In genomic region chr12:132385923-132386751, GRCh38 we compare ENCODE assay signal across 22 cellular contexts. TPM values are rescaled to one million over a fixed set of nuclear protein-coding genes. Genes with fewer than 3 reads are reported as not detected.
DNase-seq lines count a peak whose midpoint lies in the region; ATAC-seq and TF ChIP-seq lines count a peak whose summit lies in the region.
"Had no signal": no experiment of that assay in that cellular context is flagged by ENCODE, and none has a peak within 500 bp of the region (broad histone marks: within the 10 kb centered on the region; RNA-seq: fewer than 3 reads in every experiment).

No MANE protein-coding gene starts in this region.

- peak overlapping the region; percentile 58 for H2BK15ac ChIP-seq in neuronal stem cell (ENCODE audit: low read length)

- no peak overlapping the region for H3K27ac ChIP-seq in right cardiac atrium (ENCODE audit: low read length)
- H3K27ac ChIP-seq in neuronal stem cell (replicated peaks; ENCODE audit: low read length), result no peak overlapping the region
- H3K27ac ChIP-seq: GM23248 had no signal

- H2BK5ac ChIP-seq in neuronal stem cell (ENCODE audit: low read length), result peak overlapping the region; percentile 82

- H3K4me3 ChIP-seq in right cardiac atrium (ENCODE audit: low read length) (no peak overlapping the region), fibroblast of the aortic adventitia (ENCODE audit: low read depth, low read length) (no peak overlapping the region), neuronal stem cell (ENCODE audit: low read length in 2 of 2) (no peak overlapping the region)
- H3K4me3 ChIP-seq: GM23248 had no signal

- TF ChIP-seq CTCF in fibroblast of the aortic adventitia (IDR thresholded peaks at IDR 0.05; ENCODE audit: insufficient read depth, low read length), result peak; percentile 1

- H3K36me3 ChIP-seq in neuronal stem cell (replicated peaks in 1 of 2; ENCODE audit: control insufficient read depth in 2 of 2, insufficient read depth in 2 of 2, low read length in 2 of 2), result no peaks in the 10 kb centered on the region

- H3K18ac ChIP-seq in neuronal stem cell (ENCODE audit: low read length), result no peak overlapping the region

- H3K4ac ChIP-seq in neuronal stem cell (ENCODE audit: low read length), result no peak overlapping the region

- no peak overlapping the region for H4K91ac ChIP-seq in neuronal stem cell (ENCODE audit: low read depth, low read length, poor library complexity)

- no peak overlapping the region for H2BK12ac ChIP-seq in neuronal stem cell (ENCODE audit: low read length)

- H3K9me3 ChIP-seq in right cardiac atrium (ENCODE audit: control insufficient read depth, low read length), result no peaks in the 10 kb centered on the region
- peaks cover 0 to 5% of the 10 kb centered on the region in 2 donors for H3K9me3 ChIP-seq in neuronal stem cell (replicated peaks in 1 of 2; ENCODE audit: control insufficient read depth in 2 of 2, insufficient read depth in 1 of 2, low read depth in 1 of 2, low read length in 2 of 2)
- H3K9me3 ChIP-seq: Caco-2 had no signal

- peak overlapping the region; percentile 52 for H2AK5ac ChIP-seq in neuronal stem cell (ENCODE audit: low read depth, low read length)

- peak overlapping the region; percentile 37 for H3K9ac ChIP-seq in neuronal stem cell (ENCODE audit: low read depth, low read length, poor library complexity)
- H3K9ac ChIP-seq: GM23248 had no signal

- H3K14ac ChIP-seq in neuronal stem cell (ENCODE audit: low read length), result peak overlapping the region; percentile 82

- intact Hi-C loops in right cardiac atrium (cut with DNase I), result no loop called here
- intact Hi-C loops in Right ventricle myocardium superior (cut with DNase I), result no loop called here

- peak; percentile 6 to 45 (median 27) for DNase-seq in right cardiac atrium
- no peak for DNase-seq in Right ventricle myocardium superior
- no peak for DNase-seq in fibroblast of the aortic adventitia (ENCODE audit: low read depth)
- DNase-seq in neuronal stem cell (ENCODE audit: low spot score), result no peak
- no peak for DNase-seq in SIG-M5 (lab: John Stamatoyannopoulos, UW)
- DNase-seq in NCI-H2196 treated with DMSO at 0.1 percent for 48 hours (lab: John Stamatoyannopoulos, UW; ENCODE audit: unreplicated experiment), result no peak
- no peak for DNase-seq in NCI-H2107 (lab: John Stamatoyannopoulos, UW)
- DNase-seq: 8988T; Caco-2; CD4-positive, CD25-positive, alpha-beta regulatory T cell; DMS153; GDM1; GM23248; NCI-H1092 treated with DMSO at 0.1 percent for 48 hours; NCI-H2081; NCI-H2227 treated with DMSO at 0.1 percent for 48 hours; NCI-H510A treated with DMSO at 0.1 percent for 48 hours; NCI-H774; RPMI8226 had no signal

- no peak overlapping the region for H2AFZ ChIP-seq in neuronal stem cell (ENCODE audit: low read length)
- H2AFZ ChIP-seq: GM23248 had no signal

- H3K23ac ChIP-seq in neuronal stem cell (ENCODE audit: low read depth, low read length, poor library complexity), result peak overlapping the region; percentile 80

- 55% methylated on average over 36 of the region's 36 CpGs for WGBS in right cardiac atrium
- WGBS in neuronal stem cell (ENCODE audit: extremely low coverage in 2 of 2, insufficient read length in 2 of 2, insufficient replicate concordance in 1 of 2), 2 donors, result no CpG with 5 or more reads among the region's 36 CpGs

- H2BK120ac ChIP-seq in neuronal stem cell (ENCODE audit: low read depth, low read length), result no peak overlapping the region

- no peaks in the 10 kb centered on the region for H3K27me3 ChIP-seq in right cardiac atrium (ENCODE audit: control insufficient read depth, insufficient read depth)
- H3K27me3 ChIP-seq in neuronal stem cell (ENCODE audit: control insufficient read depth in 3 of 3, insufficient read depth in 3 of 3, low read depth in 1 of 3, low read length in 3 of 3), result peaks cover 16 to 80% (median 58%) of the 10 kb centered on the region in 3 experiments

- no peak for ATAC-seq in right cardiac atrium
- ATAC-seq in Right ventricle myocardium superior (ENCODE audit: poor library complexity), result no peak
- ATAC-seq in GM18907 (IDR thresholded peaks at IDR 0.05; ENCODE audit: unreplicated experiment), result no peak

- H3K4me2 ChIP-seq in neuronal stem cell (ENCODE audit: insufficient read depth, low read length, poor library complexity, severe bottlenecking), result no peak overlapping the region

- H4K8ac ChIP-seq in neuronal stem cell (ENCODE audit: low read depth, low read length), result no peak overlapping the region

- no peaks in the 10 kb centered on the region for H3K4me1 ChIP-seq in right cardiac atrium (ENCODE audit: control insufficient read depth, insufficient read depth, low read length)
- no peaks in the 10 kb centered on the region for H3K4me1 ChIP-seq in neuronal stem cell (ENCODE audit: control insufficient read depth in 2 of 2, insufficient read depth in 1 of 2, low read depth in 1 of 2, low read length in 2 of 2)
- H3K4me1 ChIP-seq: Caco-2 had no signal

- H3K79me1 ChIP-seq in neuronal stem cell (ENCODE audit: low read depth, low read length), result no peaks in the 10 kb centered on the region

RNA-seq across cellular contexts. Expression of gene GALNT9, which starts 56.7 kb away (rescaled TPM):
- total RNA-seq in right cardiac atrium (under 1 TPM in 2 of 4 donors, not detected in 2; 0.14 to 0.21 TPM), Right ventricle myocardium superior (not detected), fibroblast of the aortic adventitia (ENCODE audit: low replicate concordance) (0.49 TPM in 1 of 2 replicates, not detected in the other)
- 0.05 TPM for polyA plus RNA-seq in right cardiac atrium
- polyA plus RNA-seq in neuronal stem cell (2013, experiment 1 of 2), result 0.13 TPM
- polyA plus RNA-seq in neuronal stem cell (2013, experiment 2 of 2), result 0.14 TPM
- total RNA-seq: SK-MEL-5 had no signal
- polyA plus RNA-seq: AG04450 had no signal

Comparison
In these comparisons a context has a peak if more than half of its experiments do, and no peak if none do; other contexts are left out.
1. DNase-seq: peak in right cardiac atrium (3 of 3); none in Right ventricle myocardium superior (single experiment), fibroblast of the aortic adventitia (single experiment), neuronal stem cell (single experiment), SIG-M5 (single experiment), NCI-H2196 treated with DMSO at 0.1 percent for 48 hours (single experiment) and NCI-H2107 (single experiment).